In genomic region chrX:149660613-149661012, GRCh38 we compare ENCODE assay signal across 4 cellular contexts. TPM values are rescaled to one million over a fixed set of nuclear protein-coding genes. Genes with fewer than 3 reads are reported as not detected.
"Had no signal": no experiment of that assay in that cellular context is flagged by ENCODE, and none has a peak within 500 bp of the region (broad histone marks: within the 10 kb centered on the region; RNA-seq: fewer than 3 reads in every experiment).

No MANE protein-coding gene starts in this region.

RNA-seq across cellular contexts. Expression of gene MAGEA11, which starts 51.2 kb away (rescaled TPM):
- total RNA-seq: Peyer's patch, Right ventricle myocardium superior, SJSA1, T-cell had no signal
